8 cellular contexts compared by ENCODE assay signal in the genomic region with DNA sequence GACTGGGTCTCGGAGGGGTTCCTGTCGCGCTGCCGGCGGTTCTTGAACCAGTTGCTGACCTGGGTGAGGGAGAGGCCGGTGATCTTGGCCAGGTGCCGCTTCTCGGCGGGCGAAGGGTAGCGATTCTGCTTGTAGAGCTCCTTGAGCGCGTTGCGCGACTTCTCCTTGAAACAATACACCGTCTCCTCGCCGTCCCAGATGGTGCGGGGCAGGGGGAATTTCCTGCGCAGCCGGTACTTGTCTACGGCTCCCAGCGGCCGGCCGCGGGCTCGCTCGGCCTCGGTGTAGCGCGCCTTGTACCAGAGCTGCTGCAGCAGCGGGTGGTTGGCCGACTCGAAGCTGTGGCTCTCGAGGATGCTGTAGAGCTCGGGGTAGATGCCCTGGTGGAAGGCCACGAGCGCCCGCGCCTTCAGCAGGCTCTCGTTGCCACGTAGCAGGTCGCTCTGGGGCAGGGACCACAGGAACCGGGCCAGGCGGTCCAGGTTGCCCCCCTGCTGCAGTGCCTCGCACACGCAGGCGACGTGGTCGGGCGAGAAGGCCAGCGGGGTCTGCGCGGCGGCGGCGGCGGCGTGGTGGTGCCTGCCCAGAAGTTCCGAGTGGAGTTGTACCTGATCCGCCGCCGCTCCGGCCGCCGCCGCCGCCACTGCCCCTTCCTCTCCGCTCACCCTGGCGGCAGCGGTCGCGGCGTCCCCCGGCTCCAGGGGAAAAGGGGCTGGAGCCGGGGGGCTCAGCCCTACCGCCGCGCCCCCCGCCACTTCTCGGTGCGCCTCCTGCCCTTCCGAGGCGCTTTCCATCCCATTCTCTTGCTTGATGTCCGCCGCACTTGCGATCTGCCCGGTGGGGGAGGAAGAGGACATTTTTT. TPM values are rescaled to one million over a fixed set of nuclear protein-coding genes. Genes with fewer than 3 reads are reported as not detected.
DNase-seq lines count a peak whose midpoint lies in the region; ATAC-seq and TF ChIP-seq lines count a peak whose summit lies in the region.

No MANE protein-coding gene starts in this region.

- in situ Hi-C loops in Caki2 (cut with HindIII; ENCODE audit: low pct_unique_long_range_greater_than_20kb, low sequenced_read_pairs): no loop called here

- no peaks in the 10 kb centered on the region for H3K27me3 ChIP-seq in Loucy (ENCODE audit: insufficient read depth, low read length, poor library complexity, severe bottlenecking)
- H3K27me3 ChIP-seq in mucosa of stomach (ENCODE audit: control insufficient read depth, insufficient read depth, low read length): peaks cover 13% of the 10 kb centered on the region

- H3F3A ChIP-seq in Loucy (ENCODE audit: low read depth): no peaks in the 10 kb centered on the region

- H3K27ac ChIP-seq in epithelial cell of prostate: peak overlapping the region; percentile 50

- H2AFZ ChIP-seq in Loucy (ENCODE audit: low read length): peak overlapping the region; percentile 63

- peak overlapping the region; percentile 98 for H3K27ac Mint-ChIP-seq in type B pancreatic cell

- no peaks in the 10 kb centered on the region for H3K9me2 ChIP-seq in Loucy (replicated peaks; ENCODE audit: low read depth, low read length)

- peak overlapping the region; percentile 84 for H3K9ac ChIP-seq in Loucy (ENCODE audit: low read depth, low read length, poor library complexity, severe bottlenecking)
- H3K9ac ChIP-seq in mucosa of stomach (ENCODE audit: low read length): peak overlapping the region; percentile 61

- H3K9me3 ChIP-seq in Loucy (ENCODE audit: insufficient read depth, low read depth, low read length) (no peaks in the 10 kb centered on the region), mucosa of stomach (ENCODE audit: control insufficient read depth, low read length) (no peaks in the 10 kb centered on the region)

- H3K27me3 Mint-ChIP-seq in type B pancreatic cell: peaks cover 3% of the 10 kb centered on the region

- peaks cover 23% of the 10 kb centered on the region for H3K4me1 Mint-ChIP-seq in type B pancreatic cell (ENCODE audit: unreplicated experiment)

- H4K20me1 ChIP-seq in Loucy (ENCODE audit: insufficient read depth, low read length, poor library complexity, severe bottlenecking): peaks cover 12% of the 10 kb centered on the region

- peak overlapping the region; percentile 100 for H3K4me3 Mint-ChIP-seq in type B pancreatic cell

- peak overlapping the region; percentile 72 for H3K4me2 ChIP-seq in Loucy (ENCODE audit: low read depth, low read length, poor library complexity, severe bottlenecking)

- peaks cover 59% of the 10 kb centered on the region for H3K79me2 ChIP-seq in Loucy (ENCODE audit: insufficient read depth, low read length)

- H3K9me3 Mint-ChIP-seq in type B pancreatic cell: no peaks in the 10 kb centered on the region

- DNase-seq in Caki2 (ENCODE audit: low read depth): peak; percentile 46
- peak; percentile 41 to 44 for DNase-seq in activated CD4-positive, alpha-beta T cell treated with anti-CD3 and anti-CD28 coated beads, Interleukin-2, amount 50 U/mL, for 48 hours
- DNase-seq in epithelial cell of prostate (ENCODE audit: low read depth, low spot score): no peak
- DNase-seq in type B pancreatic cell (ENCODE audit: extremely low spot score, unreplicated experiment): peak; percentile 75

- peaks cover 9% of the 10 kb centered on the region for H3K4me1 ChIP-seq in Loucy (ENCODE audit: insufficient read depth, low read length, poor library complexity, severe bottlenecking)
- no peaks in the 10 kb centered on the region for H3K4me1 ChIP-seq in mucosa of stomach (ENCODE audit: control insufficient read depth, insufficient read depth, low read length)

- ATAC-seq in GM21423 (IDR thresholded peaks at IDR 0.05; ENCODE audit: unreplicated experiment) (peak; percentile 51), GM21515 (IDR thresholded peaks at IDR 0.05; ENCODE audit: unreplicated experiment) (no peak)

- TF ChIP-seq CTCF in Loucy (conservative IDR thresholded peaks at IDR 0.05; ENCODE audit: low read length): no peak
- TF ChIP-seq CTCF in type B pancreatic cell (conservative IDR thresholded peaks at IDR 0.05): no peak

- H3K4me3 ChIP-seq in Loucy (ENCODE audit: low read length, poor library complexity, severe bottlenecking): peak overlapping the region; percentile 83
- peak overlapping the region; percentile 78 for H3K4me3 ChIP-seq in mucosa of stomach (ENCODE audit: low read length)

- H3K36me3 ChIP-seq in Loucy (ENCODE audit: insufficient read depth, low read length) (no peaks in the 10 kb centered on the region; the same call in 1 of the 2 replicates), mucosa of stomach (ENCODE audit: control insufficient read depth, insufficient read depth, low read length) (no peaks in the 10 kb centered on the region)

- peaks cover 4% of the 10 kb centered on the region for H3K36me3 Mint-ChIP-seq in type B pancreatic cell

RNA-seq across cellular contexts. Expression of gene SIX4, which starts 0.7 kb away (rescaled TPM):
- 3.5 and 4.8 TPM in 2 replicates for total RNA-seq in Caki2 (2014; rRNA removed; shearing (Covaris generic); ENCODE audit: low replicate concordance)
- total RNA-seq in type B pancreatic cell (ENCODE audit: low replicate concordance): 18.2 and 26.0 TPM in 2 replicates

RNA-seq across cellular contexts. Expression of gene MNAT1, which starts 11.1 kb away (rescaled TPM):
- 49.3 and 94.1 TPM in 2 replicates for total RNA-seq in Caki2 (2014; rRNA removed; shearing (Covaris generic); ENCODE audit: low replicate concordance)
- total RNA-seq in type B pancreatic cell (ENCODE audit: low replicate concordance): 24.9 and 32.7 TPM in 2 replicates
